Comparison of ENCODE assay signal across 10 cellular contexts in genomic region chr17:50480142-50480764, GRCh38. TPM values are rescaled to one million over a fixed set of nuclear protein-coding genes. Genes with fewer than 3 reads are reported as not detected.
DNase-seq lines count a peak whose midpoint lies in the region; TF ChIP-seq lines count a peak whose summit lies in the region.
"Had no signal": no experiment of that assay in that cellular context is flagged by ENCODE, and none has a peak within 500 bp of the region (broad histone marks: within the 10 kb centered on the region; RNA-seq: fewer than 3 reads in every experiment).

No MANE protein-coding gene starts in this region.

- peaks cover 36% of the 10 kb centered on the region for H3K4me1 Mint-ChIP-seq in brain

- H3K9ac ChIP-seq in Karpas-422 (ENCODE audit: low read length) (peak overlapping the region; percentile 83), neural cell (ENCODE audit: low read length) (no peak overlapping the region)

- peaks cover 0 to 3% (median 0%) of the 10 kb centered on the region in 5 experiments for H3K9me3 Mint-ChIP-seq in brain

- no peak for TF ChIP-seq EP300 in neural cell (conservative IDR thresholded peaks at IDR 0.05; ENCODE audit: poor library complexity, severe bottlenecking)

- peak overlapping the region in 3 of 5 experiments; percentile 41 to 94 (median 92) for H3K27ac Mint-ChIP-seq in brain

- DNase-seq in Karpas-422 (no peak), GDM1 (lab: John Stamatoyannopoulos, UW) (no peak), NCI-H748 treated with DMSO at 0.1 percent for 48 hours (lab: John Stamatoyannopoulos, UW) (no peak), DMS114 treated with DMSO at 0.1 percent for 48 hours (lab: John Stamatoyannopoulos, UW; ENCODE audit: unreplicated experiment) (no peak), 8988T (no peak)

- H3K27me3 ChIP-seq in Karpas-422 (ENCODE audit: low read length) (no peaks in the 10 kb centered on the region), neural cell (ENCODE audit: insufficient read depth, low read depth, low read length) (no peaks in the 10 kb centered on the region)

- H3K4me3 ChIP-seq in Karpas-422 (ENCODE audit: low read length) (peak overlapping the region; percentile 84), neural cell (ENCODE audit: low read length) (peak overlapping the region; percentile 92)

- H3K36me3 ChIP-seq in Karpas-422 (ENCODE audit: insufficient read depth, low read length) (peaks cover 10% of the 10 kb centered on the region; the same call in 1 of the 2 replicates), neural cell (ENCODE audit: insufficient read depth, low read length) (no peaks in the 10 kb centered on the region)

- TF ChIP-seq CTCF in C4-2B (conservative IDR thresholded peaks at IDR 0.05) (no peak), brain (conservative IDR thresholded peaks at IDR 0.05) (no peak), neural cell (IDR thresholded peaks at IDR 0.05; ENCODE audit: poor library complexity, severe bottlenecking) (no peak)

- peaks cover 40% of the 10 kb centered on the region for H3K4me1 ChIP-seq in Karpas-422 (ENCODE audit: low read length)

- H3K9me3 ChIP-seq in Karpas-422 (ENCODE audit: low read length) (no peaks in the 10 kb centered on the region), neural cell (ENCODE audit: low read length) (no peaks in the 10 kb centered on the region)

- H3F3A ChIP-seq in neural cell (ENCODE audit: insufficient read depth, low read length, poor library complexity, severe bottlenecking): no peaks in the 10 kb centered on the region

- no peaks in the 10 kb centered on the region for H4K20me1 ChIP-seq in Karpas-422 (ENCODE audit: insufficient read depth, low read depth, low read length)
- H4K20me1 ChIP-seq in neural cell (ENCODE audit: insufficient read depth): no peaks in the 10 kb centered on the region

- no peaks in the 10 kb centered on the region for H3K9me2 ChIP-seq in Karpas-422 (replicated peaks; ENCODE audit: insufficient read depth, low read length)
- no peaks in the 10 kb centered on the region for H3K9me2 ChIP-seq in neural cell (ENCODE audit: insufficient read depth, low read length)

- H3K36me3 Mint-ChIP-seq in brain: peaks cover 10% of the 10 kb centered on the region

- H3K4me3 Mint-ChIP-seq in brain: peak overlapping the region; percentile 90 to 99 (median 94)

- H3K27ac ChIP-seq in C4-2B (peak overlapping the region; percentile 89), Karpas-422 (ENCODE audit: low read length) (peak overlapping the region; percentile 33; the same call in 1 of the 2 replicates), neural cell (ENCODE audit: low read length) (no peak overlapping the region)

- peaks cover 32% of the 10 kb centered on the region for H3K27me3 Mint-ChIP-seq in brain

- H2AFZ ChIP-seq in Karpas-422 (ENCODE audit: low read length): no peak overlapping the region
- H2AFZ ChIP-seq in neural cell (ENCODE audit: low read depth, low read length): no peak overlapping the region

- H3K4me2 ChIP-seq in Karpas-422 (ENCODE audit: low read depth, low read length, poor library complexity, severe bottlenecking) (peak overlapping the region; percentile 87), neural cell (ENCODE audit: low read length) (no peak overlapping the region)

- H3K79me2 ChIP-seq in Karpas-422 (ENCODE audit: low read length) (peaks cover 20% of the 10 kb centered on the region), neural cell (replicated peaks; ENCODE audit: insufficient read depth, low read length) (no peaks in the 10 kb centered on the region)

- no peak for TF ChIP-seq RAD21 in neural cell (conservative IDR thresholded peaks at IDR 0.05)

TF ChIP-seq in neural cell, 6 proteins besides CTCF, POLR2A, EP300 and RAD21:
- TF ChIP-seq, protein P1, sequence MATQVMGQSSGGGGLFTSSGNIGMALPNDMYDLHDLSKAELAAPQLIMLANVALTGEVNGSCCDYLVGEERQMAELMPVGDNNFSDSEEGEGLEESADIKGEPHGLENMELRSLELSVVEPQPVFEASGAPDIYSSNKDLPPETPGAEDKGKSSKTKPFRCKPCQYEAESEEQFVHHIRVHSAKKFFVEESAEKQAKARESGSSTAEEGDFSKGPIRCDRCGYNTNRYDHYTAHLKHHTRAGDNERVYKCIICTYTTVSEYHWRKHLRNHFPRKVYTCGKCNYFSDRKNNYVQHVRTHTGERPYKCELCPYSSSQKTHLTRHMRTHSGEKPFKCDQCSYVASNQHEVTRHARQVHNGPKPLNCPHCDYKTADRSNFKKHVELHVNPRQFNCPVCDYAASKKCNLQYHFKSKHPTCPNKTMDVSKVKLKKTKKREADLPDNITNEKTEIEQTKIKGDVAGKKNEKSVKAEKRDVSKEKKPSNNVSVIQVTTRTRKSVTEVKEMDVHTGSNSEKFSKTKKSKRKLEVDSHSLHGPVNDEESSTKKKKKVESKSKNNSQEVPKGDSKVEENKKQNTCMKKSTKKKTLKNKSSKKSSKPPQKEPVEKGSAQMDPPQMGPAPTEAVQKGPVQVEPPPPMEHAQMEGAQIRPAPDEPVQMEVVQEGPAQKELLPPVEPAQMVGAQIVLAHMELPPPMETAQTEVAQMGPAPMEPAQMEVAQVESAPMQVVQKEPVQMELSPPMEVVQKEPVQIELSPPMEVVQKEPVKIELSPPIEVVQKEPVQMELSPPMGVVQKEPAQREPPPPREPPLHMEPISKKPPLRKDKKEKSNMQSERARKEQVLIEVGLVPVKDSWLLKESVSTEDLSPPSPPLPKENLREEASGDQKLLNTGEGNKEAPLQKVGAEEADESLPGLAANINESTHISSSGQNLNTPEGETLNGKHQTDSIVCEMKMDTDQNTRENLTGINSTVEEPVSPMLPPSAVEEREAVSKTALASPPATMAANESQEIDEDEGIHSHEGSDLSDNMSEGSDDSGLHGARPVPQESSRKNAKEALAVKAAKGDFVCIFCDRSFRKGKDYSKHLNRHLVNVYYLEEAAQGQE (IDR thresholded peaks at IDR 0.05; ENCODE audit: borderline replicate concordance): no peak
- TF ChIP-seq MXI1 (conservative IDR thresholded peaks at IDR 0.05; ENCODE audit: poor library complexity, severe bottlenecking) (no peak), POLR2AphosphoS5 (IDR thresholded peaks at IDR 0.05) (no peak), TAF1 (IDR thresholded peaks at IDR 0.05; ENCODE audit: low read depth) (no peak), EZH2 (IDR thresholded peaks at IDR 0.05; ENCODE audit: borderline replicate concordance, insufficient read depth, low read length, poor library complexity, severe bottlenecking) (no peak), SMC3 (conservative IDR thresholded peaks at IDR 0.05; ENCODE audit: poor library complexity) (no peak)

RNA-seq across cellular contexts. Expression of gene RSAD1, which starts 1.6 kb away (rescaled TPM):
- total RNA-seq in Karpas-422 (2014; rRNA removed; shearing (Covaris generic); ENCODE audit: low replicate concordance): 15.4 and 41.3 TPM in 2 replicates
- polyA plus RNA-seq in brain (ENCODE audit: insufficient read depth, low read depth, low replicate concordance): 17.8 TPM
- polyA plus RNA-seq in neural cell: 61.9 and 73.5 TPM in 2 replicates
- 26.6 and 32.9 TPM in 2 replicates for polyA minus RNA-seq in neural cell

RNA-seq across cellular contexts. Expression of gene CHAD, which starts 11.6 kb away (rescaled TPM):
- total RNA-seq in Karpas-422 (2014; rRNA removed; shearing (Covaris generic); ENCODE audit: low replicate concordance): not detected in 2 replicates
- polyA plus RNA-seq in brain (ENCODE audit: insufficient read depth, low read depth, low replicate concordance): 2.7 TPM
- not detected in 2 replicates for polyA plus RNA-seq in neural cell
- not detected in 2 replicates for polyA minus RNA-seq in neural cell
- total RNA-seq: Daoy, HT1080 had no signal

RNA-seq across cellular contexts. Expression of gene MYCBPAP, which starts 28.0 kb away (rescaled TPM):
- total RNA-seq in Karpas-422 (2014; rRNA removed; shearing (Covaris generic); ENCODE audit: low replicate concordance): 2.0 and 2.5 TPM in 2 replicates
- polyA plus RNA-seq in brain (ENCODE audit: insufficient read depth, low read depth, low replicate concordance) (0.61 TPM), neural cell (0.34 and 0.35 TPM in 2 replicates)
- polyA minus RNA-seq in neural cell: not detected in 2 replicates
- total RNA-seq: HT1080 had no signal

RNA-seq across cellular contexts. Expression of gene EPN3, which starts 52.3 kb away (rescaled TPM):
- total RNA-seq in Karpas-422 (2014; rRNA removed; shearing (Covaris generic); ENCODE audit: low replicate concordance): not detected in 2 replicates
- polyA plus RNA-seq in brain (ENCODE audit: insufficient read depth, low read depth, low replicate concordance): 2.1 TPM
- polyA plus RNA-seq in neural cell: not detected in 2 replicates
- 0.81 and 0.97 TPM in 2 replicates for polyA minus RNA-seq in neural cell
- total RNA-seq: Daoy, HT1080 had no signal

RNA-seq across cellular contexts. Expression of gene ACSF2, which starts 54.2 kb away (rescaled TPM):
- total RNA-seq in Karpas-422 (2014; rRNA removed; shearing (Covaris generic); ENCODE audit: low replicate concordance): 63.5 and 67.7 TPM in 2 replicates
- 7.9 TPM for polyA plus RNA-seq in brain (ENCODE audit: insufficient read depth, low read depth, low replicate concordance)
- not detected in 2 replicates for polyA plus RNA-seq in neural cell
- not detected in 2 replicates for polyA minus RNA-seq in neural cell
